ENCODE assay signal across 8 cellular contexts in genomic region chr2:95648894-95649544, GRCh38. TPM values are rescaled to one million over a fixed set of nuclear protein-coding genes. Genes with fewer than 3 reads are reported as not detected.
"Had no signal": no experiment of that assay in that cellular context is flagged by ENCODE, and none has a peak within 500 bp of the region (broad histone marks: within the 10 kb centered on the region; RNA-seq: fewer than 3 reads in every experiment).

No MANE protein-coding gene starts in this region.

RNA-seq across cellular contexts. Expression of gene TRIM43, which starts 57.2 kb away (rescaled TPM):
- total RNA-seq: K562, M059J, OCI-LY7, PC-9, Right ventricle myocardium inferior, RPMI7951, SJCRH30, SK-MEL-5 had no signal
